30 cellular contexts compared by ENCODE assay signal in the genomic region with DNA sequence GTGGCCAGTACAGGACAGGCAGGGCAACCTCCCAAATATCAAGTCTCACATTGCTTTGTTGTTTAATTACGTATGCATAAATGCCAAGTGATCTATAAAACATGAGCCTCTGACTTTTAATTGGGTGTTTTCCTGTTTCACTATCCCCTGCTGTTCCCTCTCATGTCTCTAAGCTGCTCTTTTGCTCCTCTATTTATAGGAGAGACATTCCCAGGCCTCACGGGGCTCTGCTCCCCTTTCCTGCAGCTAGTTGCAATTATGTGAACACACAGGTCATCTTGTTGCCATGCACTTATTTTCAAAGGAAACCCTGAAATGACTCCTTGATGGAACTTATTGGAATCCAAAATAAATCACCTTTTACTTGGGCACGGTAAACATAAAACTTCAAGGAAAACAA.
"Had no signal": no experiment of that assay in that cellular context is flagged by ENCODE, and none has a peak within 500 bp of the region (broad histone marks: within the 10 kb centered on the region; RNA-seq: fewer than 3 reads in every experiment).

No MANE protein-coding gene starts in this region.

- H3K27ac ChIP-seq: cardiac muscle cell, colonic mucosa, epithelial cell of prostate, esophagus squamous epithelium, heart right ventricle, left ventricle myocardium inferior, neutrophil, ovary, prostate gland, tibial nerve, VCaP had no signal

- H3K27ac Mint-ChIP-seq: activated naive CD8-positive, alpha-beta T cell; natural killer cell; stimulated activated naive B cell treated with anti-CD40 and anti-IgM and Interleukin-4, amounts not matched to agents 10 μg/mL and 1 μg/mL and 100 μg/mL, for 72 hours had no signal

- DNase-seq: activated CD4-positive, alpha-beta T cell treated with anti-CD3 and anti-CD28 coated beads for 48 hours; activated CD4-positive, alpha-beta T cell treated with anti-CD3 and anti-CD28 coated beads, Interleukin-2, amount 50 U/mL, for 48 hours; activated CD8-positive, alpha-beta memory T cell treated with anti-CD3 and anti-CD28 coated beads for 24 hours; activated effector memory CD4-positive, alpha-beta T cell treated with Interleukin-2 at 50 U/mL for 16 hours; activated naive CD4-positive, alpha-beta T cell treated with Interleukin-2 at 50 U/mL for 16 hours; anterior cingulate cortex; cerebellar nuclear complex; colonic mucosa; effector CD8-positive, alpha-beta T cell; esophagus squamous epithelium; foreskin melanocyte; heart right ventricle; left ventricle myocardium inferior; mesendoderm; natural killer cell; ovary; small intestine; stimulated activated CD4-positive, alpha-beta T cell treated with anti-CD3 and anti-CD28 coated beads, Interleukin-1b, Interleukin-23, amount 100 ng/mL, for 48 hours; stimulated activated naive B cell treated with anti-CD40 and anti-IgM and Interleukin-4, amounts not matched to agents 10 μg/mL and 1 μg/mL and 100 μg/mL, for 72 hours had no signal

- H3K4me1 ChIP-seq: colonic mucosa, heart right ventricle, left ventricle myocardium inferior, prostate gland had no signal

- H3K9me3 ChIP-seq: colonic mucosa, esophagus squamous epithelium, heart right ventricle, left ventricle myocardium inferior, neutrophil, ovary, prostate gland, tibial nerve had no signal

- H3K27me3 ChIP-seq: cardiac muscle cell, colonic mucosa, esophagus squamous epithelium, heart right ventricle, neutrophil, ovary, tibial nerve had no signal

- H3K36me3 Mint-ChIP-seq: activated naive CD8-positive, alpha-beta T cell; brain; natural killer cell; stimulated activated naive B cell treated with anti-CD40 and anti-IgM and Interleukin-4, amounts not matched to agents 10 μg/mL and 1 μg/mL and 100 μg/mL, for 72 hours had no signal

- ATAC-seq: activated CD4-positive, CD25-positive, alpha-beta regulatory T cell treated with anti-CD3 and anti-CD28 coated beads, Interleukin-2, amount 50 U/mL, for 24 hours; heart right ventricle; natural killer cell; sciatic nerve; stimulated activated naive B cell treated with anti-CD40 and anti-IgM and Interleukin-4, amounts not matched to agents 10 μg/mL and 1 μg/mL and 100 μg/mL, for 72 hours had no signal

- H3K4me3 Mint-ChIP-seq: activated naive CD8-positive, alpha-beta T cell; natural killer cell; stimulated activated naive B cell treated with anti-CD40 and anti-IgM and Interleukin-4, amounts not matched to agents 10 μg/mL and 1 μg/mL and 100 μg/mL, for 72 hours had no signal

- H3K4me1 Mint-ChIP-seq: natural killer cell; stimulated activated naive B cell treated with anti-CD40 and anti-IgM and Interleukin-4, amounts not matched to agents 10 μg/mL and 1 μg/mL and 100 μg/mL, for 72 hours had no signal

- H3K9me3 Mint-ChIP-seq: brain had no signal

- H3K27me3 Mint-ChIP-seq: activated naive CD8-positive, alpha-beta T cell; brain; stimulated activated naive B cell treated with anti-CD40 and anti-IgM and Interleukin-4, amounts not matched to agents 10 μg/mL and 1 μg/mL and 100 μg/mL, for 72 hours had no signal

- H3K36me3 ChIP-seq: cardiac muscle cell, colonic mucosa, esophagus squamous epithelium, heart right ventricle, left ventricle myocardium inferior, neutrophil, ovary, prostate gland, tibial nerve had no signal

- H3K4me3 ChIP-seq: cardiac muscle cell, colonic mucosa, esophagus squamous epithelium, heart right ventricle, left ventricle myocardium inferior, lung, ovary, prostate gland, tibial nerve had no signal
